Comparison of ENCODE assay signal across 25 cellular contexts in genomic region chr9:129585352-129585751, GRCh38. TPM values are rescaled to one million over a fixed set of nuclear protein-coding genes. Genes with fewer than 3 reads are reported as not detected.
A peak's percentile ranks its signal among the peaks of the same experiment; 100 is the strongest.
DNase-seq lines count a peak whose midpoint lies in the region; ATAC-seq and TF ChIP-seq lines count a peak whose summit lies in the region.
"Had no signal": no experiment of that assay in that cellular context is flagged by ENCODE, and none has a peak within 500 bp of the region (broad histone marks: within the 10 kb centered on the region; RNA-seq: fewer than 3 reads in every experiment).

No MANE protein-coding gene starts in this region.

- peaks cover 13% of the 10 kb centered on the region for H3F3A ChIP-seq in neural progenitor cell (ENCODE audit: low read depth)

- no peak overlapping the region for H3K9ac ChIP-seq in neural progenitor cell

- H3K27ac Mint-ChIP-seq in activated CD8-positive, alpha-beta memory T cell treated with anti-CD3 and anti-CD28 coated beads, Interleukin-2, amount 10 ng/mL, durations not matched to agents 7 days and 5 days = peak overlapping the region; percentile 85
- peak overlapping the region; percentile 27 for H3K27ac Mint-ChIP-seq in activated T-helper 2 cell treated with anti-CD3 and anti-CD28 coated beads, Interferon-gamma antibody, Interleukin-2, Interleukin-4, amounts not matched to agents 10 μg/mL and 5 μg/mL and 100 μg/mL, durations not matched to agents 14 hours and 24 hours and 36 hours
- H3K27ac Mint-ChIP-seq in neural progenitor cell = peak overlapping the region; percentile 26
- H3K27ac Mint-ChIP-seq: IgD-negative memory B cell had no signal

- no peaks in the 10 kb centered on the region for H3K36me3 ChIP-seq in HEK293 (ENCODE audit: control insufficient read depth in 2 of 2, insufficient read depth in 1 of 2, low read length in 2 of 2)
- no peaks in the 10 kb centered on the region for H3K36me3 ChIP-seq in neural progenitor cell
- H3K36me3 ChIP-seq: BE2C, Peyer's patch had no signal

- no peaks in the 10 kb centered on the region for H3K79me2 ChIP-seq in neural progenitor cell (ENCODE audit: low read depth)

- H3K4me3 ChIP-seq in HEK293 (ENCODE audit: low read depth, low read length) (no peak overlapping the region), neural progenitor cell (no peak overlapping the region)
- H3K4me3 ChIP-seq: Peyer's patch had no signal

- POLR2A ChIA-PET in HEK293 (lab: Yijun Ruan, JAX) = interaction anchor here (0.7 to 0.9 kb wide), 2 partner anchors 85 to 89 kb away, joined by 3 to 4 read pairs; no protein-coding TSS in a partner anchor

- H3K9me3 ChIP-seq in HEK293 (ENCODE audit: control insufficient read depth, insufficient read depth, low read depth, low read length) (no peaks in the 10 kb centered on the region), neural progenitor cell (ENCODE audit: low read depth) (no peaks in the 10 kb centered on the region)
- H3K9me3 ChIP-seq: BE2C, Peyer's patch had no signal

- H3K4me2 ChIP-seq in neural progenitor cell = no peak overlapping the region

- TF ChIP-seq CTCF in HEK293 (tag by site-specific recombination; IDR thresholded peaks at IDR 0.05) (no peak), neural progenitor cell (IDR thresholded peaks at IDR 0.05) (no peak)

- no peaks in the 10 kb centered on the region for H4K20me1 ChIP-seq in neural progenitor cell (ENCODE audit: low read depth)

- ATAC-seq in activated CD8-positive, alpha-beta memory T cell treated with anti-CD3 and anti-CD28 coated beads, Interleukin-2, amount 10 ng/mL, durations not matched to agents 7 days and 5 days = no peak
- ATAC-seq in GM18861 (IDR thresholded peaks at IDR 0.05; ENCODE audit: unreplicated experiment) (no peak), GM19023 (IDR thresholded peaks at IDR 0.05; ENCODE audit: unreplicated experiment) (no peak)
- ATAC-seq: HCT116 had no signal

- H3K27me3 Mint-ChIP-seq in activated CD8-positive, alpha-beta memory T cell treated with anti-CD3 and anti-CD28 coated beads, Interleukin-2, amount 10 ng/mL, durations not matched to agents 7 days and 5 days = peaks cover 11% of the 10 kb centered on the region
- peaks cover 10% of the 10 kb centered on the region for H3K27me3 Mint-ChIP-seq in activated T-helper 2 cell treated with anti-CD3 and anti-CD28 coated beads, Interferon-gamma antibody, Interleukin-2, Interleukin-4, amounts not matched to agents 10 μg/mL and 5 μg/mL and 100 μg/mL, durations not matched to agents 14 hours and 24 hours and 36 hours (ENCODE audit: low read depth)
- peaks cover 18% of the 10 kb centered on the region for H3K27me3 Mint-ChIP-seq in neural progenitor cell (ENCODE audit: insufficient read depth, low read depth)
- H3K27me3 Mint-ChIP-seq: CD4-positive, alpha-beta T cell had no signal

- H3K4me1 ChIP-seq in HEK293 (ENCODE audit: control insufficient read depth, insufficient read depth, low read length) = no peaks in the 10 kb centered on the region
- peaks cover 11% of the 10 kb centered on the region for H3K4me1 ChIP-seq in neural progenitor cell
- H3K4me1 ChIP-seq: Peyer's patch had no signal

- no peak overlapping the region for H3K4me3 Mint-ChIP-seq in activated CD8-positive, alpha-beta memory T cell treated with anti-CD3 and anti-CD28 coated beads, Interleukin-2, amount 10 ng/mL, durations not matched to agents 7 days and 5 days
- no peak overlapping the region for H3K4me3 Mint-ChIP-seq in activated T-helper 2 cell treated with anti-CD3 and anti-CD28 coated beads, Interferon-gamma antibody, Interleukin-2, Interleukin-4, amounts not matched to agents 10 μg/mL and 5 μg/mL and 100 μg/mL, durations not matched to agents 14 hours and 24 hours and 36 hours (ENCODE audit: low read depth)
- no peak overlapping the region for H3K4me3 Mint-ChIP-seq in neural progenitor cell
- H3K4me3 Mint-ChIP-seq: CD4-positive, alpha-beta T cell; IgD-negative memory B cell had no signal

- no peak overlapping the region for H2AFZ ChIP-seq in neural progenitor cell (replicated peaks)

- peaks cover 54% of the 10 kb centered on the region for H3K4me1 Mint-ChIP-seq in activated CD8-positive, alpha-beta memory T cell treated with anti-CD3 and anti-CD28 coated beads, Interleukin-2, amount 10 ng/mL, durations not matched to agents 7 days and 5 days
- peaks cover 55% of the 10 kb centered on the region for H3K4me1 Mint-ChIP-seq in activated T-helper 2 cell treated with anti-CD3 and anti-CD28 coated beads, Interferon-gamma antibody, Interleukin-2, Interleukin-4, amounts not matched to agents 10 μg/mL and 5 μg/mL and 100 μg/mL, durations not matched to agents 14 hours and 24 hours and 36 hours (ENCODE audit: low read depth)
- H3K4me1 Mint-ChIP-seq in neural progenitor cell = peaks cover 58% of the 10 kb centered on the region

- CTCF ChIA-PET in activated CD8-positive, alpha-beta memory T cell treated with anti-CD3 and anti-CD28 coated beads, Interleukin-2, amount 10 ng/mL, durations not matched to agents 7 days and 5 days (lab: Charles Lee) = interaction anchor here (1.3 to 5.3 kb wide), 5 partner anchors 12 to 452 kb away, joined by 3 to 23 read pairs (median 11); no protein-coding TSS in a partner anchor
- CTCF ChIA-PET in HEK293 (lab: Yijun Ruan, JAX) = interaction anchor here (0.6 to 0.8 kb wide), 2 partner anchors 23 to 1472 kb away, joined by 3 read pairs; no protein-coding TSS in a partner anchor

- no peaks in the 10 kb centered on the region for H3K36me3 Mint-ChIP-seq in activated CD8-positive, alpha-beta memory T cell treated with anti-CD3 and anti-CD28 coated beads, Interleukin-2, amount 10 ng/mL, durations not matched to agents 7 days and 5 days
- H3K36me3 Mint-ChIP-seq in activated T-helper 2 cell treated with anti-CD3 and anti-CD28 coated beads, Interferon-gamma antibody, Interleukin-2, Interleukin-4, amounts not matched to agents 10 μg/mL and 5 μg/mL and 100 μg/mL, durations not matched to agents 14 hours and 24 hours and 36 hours (ENCODE audit: low read depth) = no peaks in the 10 kb centered on the region
- H3K36me3 Mint-ChIP-seq in neural progenitor cell = no peaks in the 10 kb centered on the region
- H3K36me3 Mint-ChIP-seq: IgD-negative memory B cell had no signal

- no peak for DNase-seq in activated CD8-positive, alpha-beta memory T cell treated with anti-CD3 and anti-CD28 coated beads, Interleukin-2, amount 10 ng/mL, durations not matched to agents 7 days and 5 days
- no peak for DNase-seq in activated CD8-positive, alpha-beta memory T cell treated with anti-CD3 and anti-CD28 coated beads, Interleukin-2, amount 50 U/mL, for 48 hours
- DNase-seq in activated T-helper 2 cell treated with anti-CD3 and anti-CD28 coated beads, Interferon-gamma antibody, Interleukin-2, Interleukin-4, amounts not matched to agents 10 μg/mL and 5 μg/mL and 100 μg/mL, durations not matched to agents 14 hours and 24 hours and 36 hours (ENCODE audit: low spot score) = no peak
- DNase-seq in neural progenitor cell (ENCODE audit: low spot score) = no peak
- DNase-seq: BE2C; CD4-positive, alpha-beta T cell; DND-41; Karpas-422; NCI-H1694; NCI-H2081; NCI-H2171; NCI-H345; NCI-H524 treated with DMSO at 0.1 percent for 48 hours; NCI-H82; Peyer's patch had no signal

- intact Hi-C loops in activated T-helper 2 cell treated with anti-CD3 and anti-CD28 coated beads, Interferon-gamma antibody, Interleukin-2, Interleukin-4, amounts not matched to agents 10 μg/mL and 5 μg/mL and 100 μg/mL, durations not matched to agents 14 hours and 24 hours and 36 hours (cut with micrococcal nuclease) = no loop called here

- no peaks in the 10 kb centered on the region for H3K27me3 ChIP-seq in neural progenitor cell
- H3K27me3 ChIP-seq: BE2C, Peyer's patch had no signal

- H3K27ac ChIP-seq in HEK293 (ENCODE audit: extremely low read depth, low read depth, low read length) = no peak overlapping the region
- H3K27ac ChIP-seq in neural progenitor cell = no peak overlapping the region
- H3K27ac ChIP-seq: Peyer's patch had no signal

- H3K9me3 Mint-ChIP-seq in activated CD8-positive, alpha-beta memory T cell treated with anti-CD3 and anti-CD28 coated beads, Interleukin-2, amount 10 ng/mL, durations not matched to agents 7 days and 5 days (ENCODE audit: low read depth) = no peaks in the 10 kb centered on the region
- H3K9me3 Mint-ChIP-seq in activated T-helper 2 cell treated with anti-CD3 and anti-CD28 coated beads, Interferon-gamma antibody, Interleukin-2, Interleukin-4, amounts not matched to agents 10 μg/mL and 5 μg/mL and 100 μg/mL, durations not matched to agents 14 hours and 24 hours and 36 hours = no peaks in the 10 kb centered on the region
- H3K9me3 Mint-ChIP-seq in neural progenitor cell = no peaks in the 10 kb centered on the region
- H3K9me3 Mint-ChIP-seq: CD4-positive, alpha-beta T cell had no signal

TF ChIP-seq in HEK293, 187 proteins besides CTCF, POLR2A, EP300 and RAD21:
- TF ChIP-seq ZFP3 (tag by site-specific recombination; IDR thresholded peaks at IDR 0.05; ENCODE audit: low read depth) = peak; percentile 77
- TF ChIP-seq ZNF155 (tag by site-specific recombination; IDR thresholded peaks at IDR 0.05) = no peak

RNA-seq across cellular contexts. Expression of gene C9orf50, which starts 35.5 kb away (rescaled TPM):
- not detected for total RNA-seq in activated CD8-positive, alpha-beta memory T cell treated with anti-CD3 and anti-CD28 coated beads, Interleukin-2, amount 10 ng/mL, durations not matched to agents 7 days and 5 days
- total RNA-seq in activated T-helper 2 cell treated with anti-CD3 and anti-CD28 coated beads, Interferon-gamma antibody, Interleukin-2, Interleukin-4, amounts not matched to agents 10 μg/mL and 5 μg/mL and 100 μg/mL, durations not matched to agents 14 hours and 24 hours and 36 hours = not detected in 2 replicates
- total RNA-seq in neural progenitor cell (ENCODE audit: low replicate concordance) = not detected in 2 replicates
- total RNA-seq: A673; CD4-positive, alpha-beta T cell; G401; H1; M059J; OCI-LY7; Peyer's patch had no signal

RNA-seq across cellular contexts. Expression of gene NTMT1, which starts 40.6 kb away (rescaled TPM):
- total RNA-seq in activated CD8-positive, alpha-beta memory T cell treated with anti-CD3 and anti-CD28 coated beads, Interleukin-2, amount 10 ng/mL, durations not matched to agents 7 days and 5 days = 10 to 100 TPM; 37.2 to 46.2 TPM
- total RNA-seq in activated T-helper 2 cell treated with anti-CD3 and anti-CD28 coated beads, Interferon-gamma antibody, Interleukin-2, Interleukin-4, amounts not matched to agents 10 μg/mL and 5 μg/mL and 100 μg/mL, durations not matched to agents 14 hours and 24 hours and 36 hours = 58.4 and 61.5 TPM in 2 replicates
- total RNA-seq in neural progenitor cell (ENCODE audit: low replicate concordance) = 22.2 and 29.8 TPM in 2 replicates

RNA-seq across cellular contexts. Expression of gene ASB6, which starts 56.6 kb away (rescaled TPM):
- 10 to 100 TPM; 25.0 to 26.4 TPM for total RNA-seq in activated CD8-positive, alpha-beta memory T cell treated with anti-CD3 and anti-CD28 coated beads, Interleukin-2, amount 10 ng/mL, durations not matched to agents 7 days and 5 days
- 21.4 and 22.1 TPM in 2 replicates for total RNA-seq in activated T-helper 2 cell treated with anti-CD3 and anti-CD28 coated beads, Interferon-gamma antibody, Interleukin-2, Interleukin-4, amounts not matched to agents 10 μg/mL and 5 μg/mL and 100 μg/mL, durations not matched to agents 14 hours and 24 hours and 36 hours
- total RNA-seq in neural progenitor cell (ENCODE audit: low replicate concordance) = 9.2 and 21.1 TPM in 2 replicates

Comparison
In these comparisons a context has a peak if more than half of its experiments do, and no peak if none do; other contexts are left out.
1. H3K27ac Mint-ChIP-seq: peak in every context shown above with its lines; median percentile 85 in activated CD8-positive, alpha-beta memory T cell treated with anti-CD3 and anti-CD28 coated beads, Interleukin-2, amount 10 ng/mL, durations not matched to agents 7 days and 5 days; 27 in activated T-helper 2 cell treated with anti-CD3 and anti-CD28 coated beads, Interferon-gamma antibody, Interleukin-2, Interleukin-4, amounts not matched to agents 10 μg/mL and 5 μg/mL and 100 μg/mL, durations not matched to agents 14 hours and 24 hours and 36 hours; 26 in neural progenitor cell.